8 cellular contexts compared by ENCODE assay signal in genomic region chr10:122462533-122463465, GRCh38. TPM values are rescaled to one million over a fixed set of nuclear protein-coding genes. Genes with fewer than 3 reads are reported as not detected.
DNase-seq lines count a peak whose midpoint lies in the region; ATAC-seq and TF ChIP-seq lines count a peak whose summit lies in the region.

No MANE protein-coding gene starts in this region.

- H3K4me3 ChIP-seq in CD4-positive, CD25-positive, alpha-beta regulatory T cell (ENCODE audit: low read depth, low read length): peak overlapping the region; percentile 53
- H3K4me3 ChIP-seq in RWPE2 (ENCODE audit: severe bottlenecking) (peak overlapping the region; percentile 92), esophagus muscularis mucosa (peak overlapping the region; percentile 71 to 88 (median 82))

- 13% methylated on average over 47 of the region's 47 CpGs for WGBS in esophagus muscularis mucosa

- H3K27ac ChIP-seq in CD4-positive, CD25-positive, alpha-beta regulatory T cell (ENCODE audit: insufficient read depth, low read length, poor library complexity, severe bottlenecking): no peak overlapping the region
- H3K27ac ChIP-seq in RWPE2 (ENCODE audit: poor library complexity, severe bottlenecking) (peak overlapping the region; percentile 50), esophagus muscularis mucosa (replicated peaks in 1 of 4) (peak overlapping the region; percentile 87 to 92 (median 90))

- TF ChIP-seq EP300 in esophagus muscularis mucosa (IDR thresholded peaks at IDR 0.05): no peak

- peak overlapping the region; percentile 56 to 87 (median 77) for H3K4me3 Mint-ChIP-seq in CD4-positive, CD25-positive, alpha-beta regulatory T cell
- peak overlapping the region; percentile 70 to 91 (median 80) for H3K4me3 Mint-ChIP-seq in naive B cell

- H3K9me3 ChIP-seq in CD4-positive, CD25-positive, alpha-beta regulatory T cell (ENCODE audit: control insufficient read depth in 2 of 2, low read length in 2 of 2): no peaks in the 10 kb centered on the region
- H3K9me3 ChIP-seq in RWPE2 (ENCODE audit: severe bottlenecking): no peaks in the 10 kb centered on the region
- no peaks in the 10 kb centered on the region for H3K9me3 ChIP-seq in esophagus muscularis mucosa

- H3K27ac Mint-ChIP-seq in CD4-positive, CD25-positive, alpha-beta regulatory T cell: no peak overlapping the region
- peak overlapping the region in 1 of 6 donors; percentile 62 for H3K27ac Mint-ChIP-seq in naive B cell

- H3K4me1 ChIP-seq in CD4-positive, CD25-positive, alpha-beta regulatory T cell (ENCODE audit: control insufficient read depth, insufficient read depth, low read length, poor library complexity, severe bottlenecking): peaks cover 20% of the 10 kb centered on the region
- peaks cover 5% of the 10 kb centered on the region for H3K4me1 ChIP-seq in RWPE2 (ENCODE audit: insufficient read depth, poor library complexity, severe bottlenecking)
- peaks cover 11 to 45% (median 32%) of the 10 kb centered on the region in 4 donors for H3K4me1 ChIP-seq in esophagus muscularis mucosa

- H3K36me3 ChIP-seq in CD4-positive, CD25-positive, alpha-beta regulatory T cell (ENCODE audit: control insufficient read depth, insufficient read depth, low read length): no peaks in the 10 kb centered on the region
- H3K36me3 ChIP-seq in RWPE2 (ENCODE audit: low read depth) (peaks cover 17% of the 10 kb centered on the region), esophagus muscularis mucosa (no peaks in the 10 kb centered on the region)

- H3K9me3 Mint-ChIP-seq in CD4-positive, CD25-positive, alpha-beta regulatory T cell: peaks cover 0 to 5% (median 0%) of the 10 kb centered on the region in 7 donors
- H3K9me3 Mint-ChIP-seq in naive B cell: no peaks in the 10 kb centered on the region

- peaks cover 80% of the 10 kb centered on the region for H3K27me3 Mint-ChIP-seq in CD4-positive, CD25-positive, alpha-beta regulatory T cell
- peaks cover 63 to 86% (median 71%) of the 10 kb centered on the region in 3 donors for H3K27me3 Mint-ChIP-seq in naive B cell

- H3K36me3 Mint-ChIP-seq in CD4-positive, CD25-positive, alpha-beta regulatory T cell: no peaks in the 10 kb centered on the region
- H3K36me3 Mint-ChIP-seq in naive B cell: no peaks in the 10 kb centered on the region

- H3K4me1 Mint-ChIP-seq in CD4-positive, CD25-positive, alpha-beta regulatory T cell: peaks cover 0 to 23% (median 8%) of the 10 kb centered on the region in 4 donors
- peaks cover 7 to 18% (median 13%) of the 10 kb centered on the region in 3 donors for H3K4me1 Mint-ChIP-seq in naive B cell

- DNase-seq in CD4-positive, CD25-positive, alpha-beta regulatory T cell: no peak
- DNase-seq in RWPE2 (ENCODE audit: low spot score) (no peak), esophagus muscularis mucosa (ENCODE audit: extremely low spot score) (no peak), naive B cell (no peak), SK-N-DZ (ENCODE audit: low spot score) (no peak), SW 1271 (lab: John Stamatoyannopoulos, UW) (no peak)

- intact Hi-C loops in esophagus muscularis mucosa (cut with DNase I): no loop called here

- H3K27me3 ChIP-seq in CD4-positive, CD25-positive, alpha-beta regulatory T cell (ENCODE audit: control insufficient read depth, insufficient read depth, low read length): peaks cover 19% of the 10 kb centered on the region
- H3K27me3 ChIP-seq in RWPE2 (ENCODE audit: insufficient read depth, poor library complexity, severe bottlenecking) (no peaks in the 10 kb centered on the region), esophagus muscularis mucosa (no peaks in the 10 kb centered on the region)

- TF ChIP-seq CTCF in RWPE2 (IDR thresholded peaks at IDR 0.05; ENCODE audit: poor library complexity, severe bottlenecking) (no peak), esophagus muscularis mucosa (IDR thresholded peaks at IDR 0.05) (no peak)

- no peak for TF ChIP-seq POLR2A in esophagus muscularis mucosa (IDR thresholded peaks at IDR 0.05; ENCODE audit: low read depth)

- no peak for ATAC-seq in CD4-positive, CD25-positive, alpha-beta regulatory T cell (ENCODE audit: low read depth in 2 of 2)
- ATAC-seq in RWPE2 (ENCODE audit: low read depth) (peak; percentile 45), naive B cell (ENCODE audit: low read depth in 2 of 2) (no peak), GM21619 (IDR thresholded peaks at IDR 0.05; ENCODE audit: unreplicated experiment) (no peak), HG02763 (IDR thresholded peaks at IDR 0.05; ENCODE audit: unreplicated experiment) (no peak)

RNA-seq across cellular contexts. Expression of gene HTRA1, which starts 1.4 kb away (rescaled TPM):
- not detected for total RNA-seq in CD4-positive, CD25-positive, alpha-beta regulatory T cell
- not detected for polyA plus RNA-seq in CD4-positive, CD25-positive, alpha-beta regulatory T cell
- total RNA-seq in esophagus muscularis mucosa: 100 to 1,000 TPM; 101 to 146 (median 109) TPM
- not detected for polyA plus RNA-seq in naive B cell (ENCODE audit: low read depth in 6 of 6)
- 0.44 TPM in 1 of 2 replicates, not detected in the other for polyA plus RNA-seq in SK-N-DZ (2014; cell fraction: cytosol; rRNA removed)
- not detected in 2 replicates for polyA plus RNA-seq in SK-N-DZ (2014; cell fraction: nucleus; rRNA removed)

RNA-seq across cellular contexts. Expression of gene ARMS2, which starts 8.3 kb away (rescaled TPM):
- total RNA-seq in CD4-positive, CD25-positive, alpha-beta regulatory T cell: not detected
- polyA plus RNA-seq in CD4-positive, CD25-positive, alpha-beta regulatory T cell: not detected
- total RNA-seq in esophagus muscularis mucosa: 1 to 10 TPM in 1 of 4 donors, not detected in 3; 1.2 TPM
- polyA plus RNA-seq in naive B cell (ENCODE audit: low read depth in 6 of 6): not detected
- not detected in 2 replicates for polyA plus RNA-seq in SK-N-DZ (2014; cell fraction: cytosol; rRNA removed)
- polyA plus RNA-seq in SK-N-DZ (2014; cell fraction: nucleus; rRNA removed): not detected in 2 replicates

Comparison
In these comparisons a context has a peak if more than half of its experiments do, and no peak if none do; other contexts are left out.
1. RNA of gene HTRA1, which starts 1.4 kb away (total RNA-seq): 101 to 146 TPM in esophagus muscularis mucosa; not detected in CD4-positive, CD25-positive, alpha-beta regulatory T cell (single experiment); every median in the first group is over 10 times any median in the second.
2. Peak in every context shown above with its lines, with median percentiles within 50 percentile points of each other: H3K4me3 ChIP-seq.